In the genomic region with DNA sequence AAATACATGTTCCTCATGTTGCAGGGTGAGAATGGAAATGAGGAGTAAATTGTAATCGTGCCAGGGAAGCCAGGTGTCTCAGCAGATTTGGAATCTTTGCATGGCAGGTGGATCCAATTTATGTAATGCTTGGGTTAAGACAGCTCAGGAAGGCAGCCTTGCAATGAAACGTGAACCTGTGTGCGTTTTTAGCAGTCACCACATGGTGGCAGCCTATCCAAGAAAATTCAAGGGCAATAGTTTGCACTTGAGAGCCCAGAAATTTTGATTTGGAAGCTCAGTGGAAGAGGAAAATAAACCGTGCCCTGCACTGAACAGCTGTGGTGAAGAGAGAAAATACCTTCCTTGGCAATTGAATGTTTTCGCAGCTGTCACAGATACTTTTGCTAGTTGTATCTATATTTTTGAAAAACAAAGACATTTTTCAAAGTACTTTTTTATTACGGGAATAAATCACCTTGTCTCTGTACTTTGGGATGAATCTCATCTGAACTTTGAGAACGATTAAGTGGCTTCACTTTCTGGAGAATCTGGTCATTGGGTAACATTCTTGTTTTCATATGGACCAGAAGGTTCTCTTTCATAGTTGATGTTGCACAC, we compare ENCODE assay signal across 8 cellular contexts. TPM values are rescaled to one million over a fixed set of nuclear protein-coding genes. Genes with fewer than 3 reads are reported as not detected.
A peak's percentile ranks its signal among the peaks of the same experiment; 100 is the strongest.
DNase-seq lines count a peak whose midpoint lies in the region; ATAC-seq, FAIRE-seq and TF ChIP-seq lines count a peak whose summit lies in the region.

No MANE protein-coding gene starts in this region.

- H3K79me2 ChIP-seq in OCI-LY7 (ENCODE audit: insufficient read depth, low read depth, low read length) = no peaks in the 10 kb centered on the region

- peak; percentile 58 to 70 (median 61) for ATAC-seq in natural killer cell
- no peak for ATAC-seq in natural killer cell treated with Interleukin-12 subunit alpha and Interleukin-12 subunit beta and Interleukin-15 and Interleukin-18, amount 100 ng/mL, for 72 hours

- no peak overlapping the region for H3K27ac Mint-ChIP-seq in natural killer cell
- no peak overlapping the region for H3K27ac Mint-ChIP-seq in natural killer cell treated with Interleukin-12 subunit alpha and Interleukin-12 subunit beta and Interleukin-15 and Interleukin-18, amount 100 ng/mL, for 72 hours

- H3K9me3 ChIP-seq in OCI-LY7 (ENCODE audit: low read length) (no peaks in the 10 kb centered on the region), neutrophil (no peaks in the 10 kb centered on the region), testis (no peaks in the 10 kb centered on the region)

- H3K4me3 ChIP-seq in OCI-LY7 (ENCODE audit: low read depth, low read length, poor library complexity, severe bottlenecking) (no peak overlapping the region), fibroblast of pulmonary artery (replicated peaks; ENCODE audit: low read depth, low read length) (no peak overlapping the region), neutrophil (ENCODE audit: low read depth in 1 of 2, low read length in 1 of 2) (no peak overlapping the region), testis (no peak overlapping the region)

- H2AFZ ChIP-seq in OCI-LY7 (ENCODE audit: low read length) = no peak overlapping the region

- H4K20me1 ChIP-seq in OCI-LY7 (ENCODE audit: insufficient read depth, low read length) = peaks cover 3% of the 10 kb centered on the region; the same call in 1 of the 2 replicates

- 31 to 41% methylated on average over 7 of the region's 7 CpGs for WGBS in testis, 2 donors

- peaks cover 20 to 23% of the 10 kb centered on the region in 2 donors for H3K4me1 Mint-ChIP-seq in natural killer cell
- peaks cover 3 to 22% of the 10 kb centered on the region in 2 donors for H3K4me1 Mint-ChIP-seq in natural killer cell treated with Interleukin-12 subunit alpha and Interleukin-12 subunit beta and Interleukin-15 and Interleukin-18, amount 100 ng/mL, for 72 hours (ENCODE audit: low read depth in 2 of 2)

- H3K27ac ChIP-seq in OCI-LY7 (ENCODE audit: low read depth, low read length, poor library complexity, severe bottlenecking) (no peak overlapping the region), neutrophil (no peak overlapping the region), testis (no peak overlapping the region)

- CTCF ChIA-PET in OCI-LY7 (lab: Charles Lee; ENCODE audit: unreplicated experiment) = interaction anchor here (0.8 kb wide), 1 partner anchor 10 kb away, joined by 3 read pairs; no protein-coding TSS in a partner anchor

- peak; percentile 16 for FAIRE-seq in HTR-8/SVneo (lab: Jason Lieb, UNC)

- peaks cover 97% of the 10 kb centered on the region for H3K36me3 ChIP-seq in OCI-LY7 (ENCODE audit: insufficient read depth, low read length)
- no peaks in the 10 kb centered on the region for H3K36me3 ChIP-seq in neutrophil
- no peaks in the 10 kb centered on the region for H3K36me3 ChIP-seq in testis (ENCODE audit: low read depth, missing control alignments)

- intact Hi-C loops in natural killer cell (cut with micrococcal nuclease) (loop anchor here (1.0 to 5.0 kb wide), 2 partner anchors 432 to 585 kb away; no protein-coding TSS in a partner anchor), OCI-LY7 (cut with micrococcal nuclease; ENCODE audit: unreplicated experiment) (loop anchor here (5.0 kb wide), 1 partner anchor 430 kb away; no protein-coding TSS in a partner anchor), testis (cut with DNase I; ENCODE audit: low total_unique reads) (loop anchor here (10.0 kb wide), 1 partner anchor 433 kb away; no protein-coding TSS in a partner anchor)

- H3K9me3 Mint-ChIP-seq in natural killer cell = no peaks in the 10 kb centered on the region
- H3K9me3 Mint-ChIP-seq in natural killer cell treated with Interleukin-12 subunit alpha and Interleukin-12 subunit beta and Interleukin-15 and Interleukin-18, amount 100 ng/mL, for 72 hours = no peaks in the 10 kb centered on the region

- TF ChIP-seq POLR2A in testis (IDR thresholded peaks at IDR 0.05) = no peak

- no peak overlapping the region for H3K4me3 Mint-ChIP-seq in natural killer cell
- H3K4me3 Mint-ChIP-seq in natural killer cell treated with Interleukin-12 subunit alpha and Interleukin-12 subunit beta and Interleukin-15 and Interleukin-18, amount 100 ng/mL, for 72 hours = no peak overlapping the region

- no peaks in the 10 kb centered on the region for H3K27me3 ChIP-seq in neutrophil
- H3K27me3 ChIP-seq in testis = no peaks in the 10 kb centered on the region

- peaks cover 21% of the 10 kb centered on the region for H3K4me1 ChIP-seq in OCI-LY7 (ENCODE audit: insufficient read depth, low read length, poor library complexity, severe bottlenecking)
- no peaks in the 10 kb centered on the region for H3K4me1 ChIP-seq in neutrophil (ENCODE audit: control insufficient read depth in 1 of 2, insufficient read depth in 1 of 2, low read depth in 1 of 2, low read length in 1 of 2)
- H3K4me1 ChIP-seq in testis = no peaks in the 10 kb centered on the region

- H3K27me3 Mint-ChIP-seq in natural killer cell (ENCODE audit: low read depth in 2 of 2) = no peaks in the 10 kb centered on the region
- H3K27me3 Mint-ChIP-seq in natural killer cell treated with Interleukin-12 subunit alpha and Interleukin-12 subunit beta and Interleukin-15 and Interleukin-18, amount 100 ng/mL, for 72 hours = no peaks in the 10 kb centered on the region

- BruUV-seq in OCI-LY7 (replicated peaks; lab: Mats Ljungman, UMichigan) = no TSS peak

- POLR2A ChIA-PET in OCI-LY7 (lab: Charles Lee) = interaction anchor here (0.6 kb wide), 1 partner anchor 88 kb away, joined by 3 read pairs; no protein-coding TSS in a partner anchor

- no peaks in the 10 kb centered on the region for H3K36me3 Mint-ChIP-seq in natural killer cell
- H3K36me3 Mint-ChIP-seq in natural killer cell treated with Interleukin-12 subunit alpha and Interleukin-12 subunit beta and Interleukin-15 and Interleukin-18, amount 100 ng/mL, for 72 hours = peaks cover 13% of the 10 kb centered on the region

- TF ChIP-seq CTCF in natural killer cell (IDR thresholded peaks at IDR 0.05) (peak; percentile 87), OCI-LY7 (conservative IDR thresholded peaks at IDR 0.05; ENCODE audit: low read length) (peak; percentile 92), fibroblast of pulmonary artery (IDR thresholded peaks at IDR 0.05; ENCODE audit: low read length, missing control alignments) (peak; percentile 85), neutrophil (IDR thresholded peaks at IDR 0.05) (peak; percentile 75), testis (IDR thresholded peaks at IDR 0.05) (peak; percentile 69 to 89 (median 81))

- H3K9me2 ChIP-seq in OCI-LY7 (ENCODE audit: insufficient read depth, low read length) = no peaks in the 10 kb centered on the region

- H3K4me2 ChIP-seq in OCI-LY7 (ENCODE audit: low read length) = no peak overlapping the region

- DNase-seq in natural killer cell (peak; percentile 21), HTR-8/SVneo (ENCODE audit: insufficient read length, low spot score) (peak; percentile 48), OCI-LY7 (ENCODE audit: low spot score) (peak; percentile 68), fibroblast of pulmonary artery (ENCODE audit: low read depth) (peak; percentile 90), testis (peak; percentile 82)
- no peak for DNase-seq in natural killer cell treated with Interleukin-12 subunit alpha and Interleukin-12 subunit beta and Interleukin-15 and Interleukin-18, amount 100 ng/mL, for 72 hours (ENCODE audit: low spot score)
- DNase-seq in activated T-cell treated with anti-CD3 and anti-CD28 coated beads, Interleukin-2, amount 50 U/mL, for 48 hours = peak; percentile 67 to 68

RNA-seq across cellular contexts. Expression of gene MTHFD1L, which starts 26.5 kb away (rescaled TPM):
- total RNA-seq in natural killer cell = 1 to 10 TPM; 3.8 to 4.5 (median 4.3) TPM
- 100 to 1,000 TPM in 1 of 2 donors, 10 to 100 TPM in 1; 47.2 to 119 TPM for total RNA-seq in natural killer cell treated with Interleukin-12 subunit alpha and Interleukin-12 subunit beta and Interleukin-15 and Interleukin-18, amount 100 ng/mL, for 72 hours
- total RNA-seq in OCI-LY7 (2014; rRNA removed; shearing (Covaris generic)) = 59.6 and 68.4 TPM in 2 replicates
- 129 and 144 TPM in 2 replicates for total RNA-seq in OCI-LY7 (2022)
- total RNA-seq in testis = 10 to 100 TPM; 29.5 to 35.3 TPM
- 23.4 TPM for polyA plus RNA-seq in testis (ENCODE audit: insufficient read depth, low read depth, low replicate concordance)

Comparison
In these comparisons a context has a peak if more than half of its experiments do, and no peak if none do; other contexts are left out.
1. ATAC-seq: peak in natural killer cell (3 of 3); none in natural killer cell treated with Interleukin-12 subunit alpha and Interleukin-12 subunit beta and Interleukin-15 and Interleukin-18, amount 100 ng/mL, for 72 hours (0 of 2).
2. RNA of gene MTHFD1L, which starts 26.5 kb away (total RNA-seq): 59.6 to 144 TPM in OCI-LY7, 47.2 to 119 TPM in natural killer cell treated with Interleukin-12 subunit alpha and Interleukin-12 subunit beta and Interleukin-15 and Interleukin-18, amount 100 ng/mL, for 72 hours and 29.5 to 35.3 TPM in testis; 3.8 to 4.5 TPM in natural killer cell; every median in the first group is over 4 times any median in the second.
3. Peak in every context shown above with its lines, with median percentiles within 50 percentile points of each other: CTCF ChIP-seq.